ENCODE assay signal across 23 cellular contexts in the genomic region with DNA sequence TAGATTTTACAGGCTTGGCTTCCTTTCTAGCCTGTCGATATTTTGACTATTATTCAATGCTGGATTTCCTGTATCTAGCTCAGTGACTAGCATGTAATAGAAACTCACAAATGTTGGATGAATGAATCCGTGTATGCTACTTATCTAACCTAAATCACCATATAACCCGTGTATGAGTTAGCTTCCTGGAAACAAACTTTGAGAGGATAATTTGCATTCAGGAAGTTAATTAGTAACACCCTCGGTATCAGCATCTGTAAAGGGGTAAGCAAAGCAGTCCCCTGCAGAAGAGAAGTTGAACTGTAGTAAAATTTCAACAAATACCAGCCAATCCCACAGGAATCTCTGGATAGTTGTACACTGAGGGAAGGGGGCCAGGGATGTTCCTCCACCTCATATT.
"Had no signal": no experiment of that assay in that cellular context is flagged by ENCODE, and none has a peak within 500 bp of the region (broad histone marks: within the 10 kb centered on the region; RNA-seq: fewer than 3 reads in every experiment).

No MANE protein-coding gene starts in this region.

- H3K4me1 Mint-ChIP-seq: activated CD4-positive, alpha-beta T cell treated with anti-CD3 and anti-CD28 coated beads, Interleukin-2, amount 10 ng/mL, durations not matched to agents 7 days and 5 days; activated naive CD4-positive, alpha-beta T cell treated with anti-CD3 and anti-CD28 coated beads, Interleukin-2, amount 10 ng/mL, durations not matched to agents 7 days and 5 days; endodermal cell; mesothelial cell of epicardium; nephron; stimulated activated effector memory CD8-positive, alpha-beta T cell treated with anti-CD3 and anti-CD28 coated beads, Interleukin-12 subunit alpha, Interleukin-12 subunit beta, amount 100 ng/mL, for 72 hours had no signal

- H3K27me3 ChIP-seq: brain microvascular endothelial cell, dorsolateral prefrontal cortex, left lung, stomach, vagina had no signal

- H3K9me3 Mint-ChIP-seq: activated CD4-positive, alpha-beta T cell treated with anti-CD3 and anti-CD28 coated beads, Interleukin-2, amount 10 ng/mL, durations not matched to agents 7 days and 5 days had no signal

- H3K27ac ChIP-seq: brain microvascular endothelial cell, dorsolateral prefrontal cortex, epithelial cell of prostate, left lung, parathyroid adenoma, stomach, vagina had no signal

- H3K9me3 ChIP-seq: stomach, vagina had no signal

- H2AFZ ChIP-seq: parathyroid adenoma had no signal

- H3K4me3 ChIP-seq: dorsolateral prefrontal cortex, left lung, stomach, vagina had no signal

- H3K27me3 Mint-ChIP-seq: activated CD4-positive, alpha-beta T cell treated with anti-CD3 and anti-CD28 coated beads, Interleukin-2, amount 10 ng/mL, durations not matched to agents 7 days and 5 days; activated naive CD4-positive, alpha-beta T cell treated with anti-CD3 and anti-CD28 coated beads, Interleukin-2, amount 10 ng/mL, durations not matched to agents 7 days and 5 days had no signal

- H3K4me3 Mint-ChIP-seq: activated CD4-positive, alpha-beta T cell treated with anti-CD3 and anti-CD28 coated beads, Interleukin-2, amount 10 ng/mL, durations not matched to agents 7 days and 5 days; activated CD8-positive, alpha-beta T cell treated with anti-CD3 and anti-CD28 coated beads, Interleukin-2, amount 10 ng/mL, durations not matched to agents 7 days and 5 days; activated naive CD4-positive, alpha-beta T cell treated with anti-CD3 and anti-CD28 coated beads, Interleukin-2, amount 10 ng/mL, durations not matched to agents 7 days and 5 days; activated T-cell treated with anti-CD3 and anti-CD28 coated beads, Interleukin-2, amount 50 U/mL, for 4 hours; endodermal cell; mesothelial cell of epicardium; nephron; stimulated activated effector memory CD8-positive, alpha-beta T cell treated with anti-CD3 and anti-CD28 coated beads, Interleukin-12 subunit alpha, Interleukin-12 subunit beta, amount 100 ng/mL, for 72 hours had no signal

- ATAC-seq: activated CD8-positive, alpha-beta T cell treated with anti-CD3 and anti-CD28 coated beads, Interleukin-2, amount 10 ng/mL, durations not matched to agents 7 days and 5 days; activated T-cell treated with anti-CD3 and anti-CD28 coated beads, Interleukin-2, amount 50 U/mL, for 4 hours; left lung; sciatic nerve; stimulated activated effector memory CD8-positive, alpha-beta T cell treated with anti-CD3 and anti-CD28 coated beads, Interleukin-12 subunit alpha, Interleukin-12 subunit beta, amount 100 ng/mL, for 72 hours had no signal

- H3K36me3 ChIP-seq: brain microvascular endothelial cell, left lung, stomach, vagina had no signal

- H3K79me2 ChIP-seq: parathyroid adenoma had no signal

- H3K36me3 Mint-ChIP-seq: activated naive CD4-positive, alpha-beta T cell treated with anti-CD3 and anti-CD28 coated beads, Interleukin-2, amount 10 ng/mL, durations not matched to agents 7 days and 5 days; mesothelial cell of epicardium; stimulated activated effector memory CD8-positive, alpha-beta T cell treated with anti-CD3 and anti-CD28 coated beads, Interleukin-12 subunit alpha, Interleukin-12 subunit beta, amount 100 ng/mL, for 72 hours had no signal

- H3K4me1 ChIP-seq: left lung, parathyroid adenoma, stomach, vagina had no signal

- DNase-seq: activated CD4-positive, alpha-beta T cell treated with anti-CD3 and anti-CD28 coated beads, Interleukin-2, amount 10 ng/mL, durations not matched to agents 7 days and 5 days; activated CD8-positive, alpha-beta T cell treated with anti-CD3 and anti-CD28 coated beads, Interleukin-2, amount 10 ng/mL, durations not matched to agents 7 days and 5 days; activated effector memory CD4-positive, alpha-beta T cell treated with Interleukin-2 at 50 U/mL for 16 hours; activated naive CD4-positive, alpha-beta T cell treated with anti-CD3 and anti-CD28 coated beads, Interleukin-2, amount 10 ng/mL, durations not matched to agents 7 days and 5 days; activated T-cell treated with anti-CD3 and anti-CD28 coated beads, Interleukin-2, amount 50 U/mL, for 4 hours; aorta; brain microvascular endothelial cell; central memory CD4-positive, alpha-beta T cell; dorsolateral prefrontal cortex; endodermal cell; foreskin fibroblast; hippocampal formation; left lung; stimulated activated CD4-positive, alpha-beta T cell treated with anti-CD3 and anti-CD28 coated beads, Interleukin-4, amount 100 ng/mL, for 24 hours; stomach; trophoblast cell had no signal

- H3K27ac Mint-ChIP-seq: activated CD4-positive, alpha-beta T cell treated with anti-CD3 and anti-CD28 coated beads, Interleukin-2, amount 10 ng/mL, durations not matched to agents 7 days and 5 days; activated CD8-positive, alpha-beta T cell treated with anti-CD3 and anti-CD28 coated beads, Interleukin-2, amount 10 ng/mL, durations not matched to agents 7 days and 5 days; activated naive CD4-positive, alpha-beta T cell treated with anti-CD3 and anti-CD28 coated beads, Interleukin-2, amount 10 ng/mL, durations not matched to agents 7 days and 5 days; endodermal cell; mesothelial cell of epicardium; nephron; stimulated activated effector memory CD8-positive, alpha-beta T cell treated with anti-CD3 and anti-CD28 coated beads, Interleukin-12 subunit alpha, Interleukin-12 subunit beta, amount 100 ng/mL, for 72 hours had no signal

- H3K9ac ChIP-seq: parathyroid adenoma had no signal
